Comparison of ENCODE assay signal across 1 cellular context in the genomic region with DNA sequence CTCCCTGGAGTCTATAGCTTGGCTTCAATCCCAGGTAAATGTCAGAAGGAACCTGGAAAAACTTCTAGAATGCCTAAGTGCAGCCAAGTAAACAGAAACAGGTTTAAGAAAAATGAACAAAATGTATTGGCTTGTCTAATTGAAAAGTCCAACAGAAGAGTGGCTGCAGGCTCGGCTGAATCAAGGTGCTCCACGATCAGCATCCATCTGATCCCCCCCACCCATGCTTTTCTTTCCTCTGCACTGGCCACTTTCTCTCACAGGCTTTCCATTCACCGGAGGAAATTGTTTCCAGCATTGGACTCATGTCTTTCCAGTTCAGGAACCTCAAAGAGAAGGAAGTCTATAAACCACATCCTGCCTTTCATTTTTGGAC.
A peak's percentile ranks its signal among the peaks of the same experiment; 100 is the strongest.
TF ChIP-seq lines count a peak whose summit lies in the region.

No MANE protein-coding gene starts in this region.

TF ChIP-seq in HepG2, 621 proteins besides CTCF, POLR2A, EP300 and RAD21:
- TF ChIP-seq ZNF724P (CRISPR knock-in tag; IDR thresholded peaks at IDR 0.05; ENCODE audit: borderline replicate concordance), result no peak
- peak; percentile 90 for TF ChIP-seq ZNF329 (CRISPR knock-in tag; IDR thresholded peaks at IDR 0.05; ENCODE audit: low read depth)
